In genomic region chr19:6210721-6211600, GRCh38 we compare ENCODE assay signal across 19 cellular contexts.
DNase-seq lines count a peak whose midpoint lies in the region; ATAC-seq and TF ChIP-seq lines count a peak whose summit lies in the region.
"Had no signal": no experiment of that assay in that cellular context is flagged by ENCODE, and none has a peak within 500 bp of the region (broad histone marks: within the 10 kb centered on the region; RNA-seq: fewer than 3 reads in every experiment).

No MANE protein-coding gene starts in this region.

- H3K79me1 ChIP-seq in IMR-90 (ENCODE audit: low read depth in 1 of 2, low read length in 2 of 2): peaks cover 0 to 3% of the 10 kb centered on the region in 2 experiments; a peak in 2 of 4 replicates

- peak overlapping the region in 10 of 11 experiments; percentile 26 to 71 (median 48); a peak in 14 of 22 replicates for H3K9ac ChIP-seq in BLaER1 treated with 17β-estradiol and CSF1 and Interleukin-3, amounts not matched to agents 10 nM and 100 nM
- no peak overlapping the region for H3K9ac ChIP-seq in IMR-90 (ENCODE audit: low read depth, low read length)

- H4K91ac ChIP-seq in IMR-90 (ENCODE audit: insufficient read depth, low read depth, low read length): no peak overlapping the region

- TF ChIP-seq POLR2A in IMR-90 (IDR thresholded peaks at IDR 0.05; ENCODE audit: low read depth, low read length): no peak

- H3K27me3 Mint-ChIP-seq in progenitor cell of endocrine pancreas: no peaks in the 10 kb centered on the region
- no peaks in the 10 kb centered on the region for H3K27me3 Mint-ChIP-seq in CD4-positive, alpha-beta memory T cell
- H3K27me3 Mint-ChIP-seq: activated naive CD8-positive, alpha-beta T cell treated with anti-CD3 and anti-CD28 coated beads, Interleukin-2, amount 50 U/mL, for 24 hours; natural killer cell treated with Interleukin-12 subunit alpha and Interleukin-12 subunit beta and Interleukin-15 and Interleukin-18, amount 100 ng/mL, for 72 hours had no signal

- no peak overlapping the region for H2BK20ac ChIP-seq in IMR-90 (ENCODE audit: low read depth, low read length)

- no peaks in the 10 kb centered on the region for H3K4me1 Mint-ChIP-seq in progenitor cell of endocrine pancreas (ENCODE audit: low read depth)
- H3K4me1 Mint-ChIP-seq in CD4-positive, alpha-beta memory T cell: no peaks in the 10 kb centered on the region
- H3K4me1 Mint-ChIP-seq: activated naive CD8-positive, alpha-beta T cell treated with anti-CD3 and anti-CD28 coated beads, Interleukin-2, amount 50 U/mL, for 24 hours; H9 had no signal

- peak overlapping the region; percentile 71 for H3K27ac Mint-ChIP-seq in progenitor cell of endocrine pancreas
- H3K27ac Mint-ChIP-seq in CD4-positive, alpha-beta memory T cell: no peak overlapping the region
- H3K27ac Mint-ChIP-seq: activated naive CD8-positive, alpha-beta T cell treated with anti-CD3 and anti-CD28 coated beads, Interleukin-2, amount 50 U/mL, for 24 hours; natural killer cell treated with Interleukin-12 subunit alpha and Interleukin-12 subunit beta and Interleukin-15 and Interleukin-18, amount 100 ng/mL, for 72 hours; T-helper 2 cell treated with Interferon-gamma antibody and Interleukin-4, amounts not matched to agents 5 μg/mL and 100 μg/mL, for 36 hours had no signal

- in situ Hi-C loops in IMR-90 (cut with MboI; ENCODE audit: low sequenced_read_pairs): no loop called here

- no peak overlapping the region for H3K56ac ChIP-seq in IMR-90 (ENCODE audit: extremely low read depth, insufficient read depth, low read length)

- CTCF ChIA-PET in IMR-90 (lab: Yijun Ruan, JAX): interaction anchor here (1.0 kb wide), 1 partner anchor 45 kb away, joined by 3 read pairs; no protein-coding TSS in a partner anchor
- CTCF ChIA-PET in CD4-positive, alpha-beta memory T cell (lab: Charles Lee; ENCODE audit: partially characterized antibody): no interaction called here

- H3K36me3 Mint-ChIP-seq in progenitor cell of endocrine pancreas (ENCODE audit: insufficient read depth): peaks cover 7% of the 10 kb centered on the region
- peaks cover 7 to 11% of the 10 kb centered on the region in 2 donors for H3K36me3 Mint-ChIP-seq in CD4-positive, alpha-beta memory T cell
- H3K36me3 Mint-ChIP-seq: natural killer cell treated with Interleukin-12 subunit alpha and Interleukin-12 subunit beta and Interleukin-15 and Interleukin-18, amount 100 ng/mL, for 72 hours had no signal

- ATAC-seq in IMR-90 (ENCODE audit: low read depth) (no peak), esophagus mucosa (peak; percentile 4)
- ATAC-seq: activated naive CD8-positive, alpha-beta T cell treated with anti-CD3 and anti-CD28 coated beads, Interleukin-2, amount 50 U/mL, for 24 hours; natural killer cell treated with Interleukin-12 subunit alpha and Interleukin-12 subunit beta and Interleukin-15 and Interleukin-18, amount 100 ng/mL, for 72 hours had no signal

- no peaks in the 10 kb centered on the region for H3K9me1 ChIP-seq in IMR-90 (ENCODE audit: insufficient read depth, low read length)

- POLR2A ChIA-PET in IMR-90 (lab: Charles Lee; ENCODE audit: unreplicated experiment): no interaction called here
- POLR2A ChIA-PET in CD4-positive, alpha-beta memory T cell (lab: Charles Lee; ENCODE audit: partially characterized antibody): no interaction called here

- peak overlapping the region in 8 of 11 experiments; percentile 38 to 76 (median 62); a peak in 16 of 22 replicates for H3K27ac ChIP-seq in BLaER1 treated with 17β-estradiol and CSF1 and Interleukin-3, amounts not matched to agents 10 nM and 100 nM
- H3K27ac ChIP-seq in IMR-90 (ENCODE audit: insufficient read depth, low read length): no peak overlapping the region
- no peak overlapping the region for H3K27ac ChIP-seq in CD4-positive, alpha-beta memory T cell (ENCODE audit: low read depth, low read length)
- H3K27ac ChIP-seq: tibial artery had no signal

- no peak overlapping the region for H3K4ac ChIP-seq in IMR-90 (ENCODE audit: low read depth, low read length)

- 0 out of 20 replicates have a peak overlapping the region, but pooled peaks of 1 of the 10 experiments have one; percentile 4 for H3K4me3 ChIP-seq in BLaER1 treated with 17β-estradiol and CSF1 and Interleukin-3, amounts not matched to agents 10 nM and 100 nM
- H3K4me3 ChIP-seq in IMR-90 (ENCODE audit: insufficient read depth, low read depth, low read length): no peak overlapping the region
- H3K4me3 ChIP-seq in CD4-positive, alpha-beta memory T cell (ENCODE audit: low read length in 2 of 2): no peak overlapping the region
- H3K4me3 ChIP-seq: tibial artery had no signal

- H4K8ac ChIP-seq in IMR-90 (ENCODE audit: low read depth in 2 of 2, low read length in 2 of 2): no peak overlapping the region

- H2BK15ac ChIP-seq in IMR-90 (ENCODE audit: low read depth, low read length): no peak overlapping the region

- no peaks in the 10 kb centered on the region for H3K9me3 Mint-ChIP-seq in progenitor cell of endocrine pancreas (ENCODE audit: low read depth)
- no peaks in the 10 kb centered on the region for H3K9me3 Mint-ChIP-seq in CD4-positive, alpha-beta memory T cell
- H3K9me3 Mint-ChIP-seq: activated naive CD8-positive, alpha-beta T cell treated with anti-CD3 and anti-CD28 coated beads, Interleukin-2, amount 50 U/mL, for 24 hours; H9; natural killer cell treated with Interleukin-12 subunit alpha and Interleukin-12 subunit beta and Interleukin-15 and Interleukin-18, amount 100 ng/mL, for 72 hours; T-helper 2 cell treated with Interferon-gamma antibody and Interleukin-4, amounts not matched to agents 5 μg/mL and 100 μg/mL, for 36 hours had no signal

- DNase-seq in IMR-90 (no peak), progenitor cell of endocrine pancreas (ENCODE audit: low spot score, unreplicated experiment) (no peak), iPS-NIHi7 (ENCODE audit: extremely low spot score) (no peak), Ammon's horn (ENCODE audit: low spot score) (no peak), HUDEP-2 (lab: John Stamatoyannopoulos, UW; ENCODE audit: unreplicated experiment in 76 of 76) (no peak)
- DNase-seq in CD4-positive, alpha-beta memory T cell: no peak
- DNase-seq: activated naive CD8-positive, alpha-beta T cell treated with anti-CD3 and anti-CD28 coated beads, Interleukin-2, amount 50 U/mL, for 24 hours; EL; H9; mesenchymal stem cell; NCI-H1092; NCI-H2107; NCI-H524 treated with DMSO at 0.1 percent for 48 hours; stimulated activated CD4-positive, alpha-beta T cell treated with anti-CD3 and anti-CD28 coated beads, Interleukin-12 subunit alpha, Interleukin-12 subunit beta, amount 100 ng/mL, for 4 hours; tibial artery had no signal

- H4K5ac ChIP-seq in IMR-90 (ENCODE audit: low read depth, low read length): no peak overlapping the region

- peaks cover 0 to 31% (median 0%) of the 10 kb centered on the region in 11 experiments; a peak in 8 of 22 replicates for H4K20me1 ChIP-seq in BLaER1 treated with 17β-estradiol and CSF1 and Interleukin-3, amounts not matched to agents 10 nM and 100 nM
- H4K20me1 ChIP-seq in IMR-90 (ENCODE audit: insufficient read depth, low read length): no peaks in the 10 kb centered on the region

- intact Hi-C loops in IMR-90 (cut with micrococcal nuclease): no loop called here
- intact Hi-C loops in CD4-positive, alpha-beta memory T cell (cut with micrococcal nuclease): no loop called here

- H3K14ac ChIP-seq in IMR-90 (replicated peaks; ENCODE audit: low read depth, low read length): no peak overlapping the region

- H3K4me2 ChIP-seq in BLaER1 treated with 17β-estradiol and CSF1 and Interleukin-3, amounts not matched to agents 10 nM and 100 nM: peak overlapping the region; percentile 9 to 86 (median 69); a peak in 20 of 22 replicates
- H3K4me2 ChIP-seq in IMR-90 (ENCODE audit: low read depth, low read length): no peak overlapping the region

- no peak overlapping the region for H2BK120ac ChIP-seq in IMR-90 (ENCODE audit: low read depth, low read length)

- no peak overlapping the region for H2AFZ ChIP-seq in IMR-90 (replicated peaks; ENCODE audit: low read length, poor library complexity)

- TSS peak; percentile 77 for BruUV-seq in IMR-90 (replicated peaks; lab: Mats Ljungman, UMichigan)

- peaks cover 4 to 50% (median 44%) of the 10 kb centered on the region in 11 experiments for H3K36me3 ChIP-seq in BLaER1 treated with 17β-estradiol and CSF1 and Interleukin-3, amounts not matched to agents 10 nM and 100 nM
- peaks cover 23% of the 10 kb centered on the region for H3K36me3 ChIP-seq in IMR-90 (ENCODE audit: control insufficient read depth, insufficient read depth, low read length)
- H3K36me3 ChIP-seq in CD4-positive, alpha-beta memory T cell (ENCODE audit: insufficient read depth, low read length): no peaks in the 10 kb centered on the region

- H3K4me1 ChIP-seq in BLaER1 treated with 17β-estradiol and CSF1 and Interleukin-3, amounts not matched to agents 10 nM and 100 nM: peaks cover 11 to 32% (median 21%) of the 10 kb centered on the region in 10 experiments; a peak in 19 of 20 replicates
- no peaks in the 10 kb centered on the region for H3K4me1 ChIP-seq in IMR-90 (ENCODE audit: control insufficient read depth, insufficient read depth, low read length)
- no peaks in the 10 kb centered on the region for H3K4me1 ChIP-seq in CD4-positive, alpha-beta memory T cell (ENCODE audit: insufficient read depth, low read length)
- H3K4me1 ChIP-seq: tibial artery had no signal

- no peak overlapping the region for H3K18ac ChIP-seq in IMR-90 (ENCODE audit: low read depth, low read length)

- no peaks in the 10 kb centered on the region for H3K27me3 ChIP-seq in BLaER1 treated with 17β-estradiol and CSF1 and Interleukin-3, amounts not matched to agents 10 nM and 100 nM
- H3K27me3 ChIP-seq in IMR-90 (ENCODE audit: control insufficient read depth, insufficient read depth, low read length): no peaks in the 10 kb centered on the region
- H3K27me3 ChIP-seq in CD4-positive, alpha-beta memory T cell (ENCODE audit: insufficient read depth, low read length): no peaks in the 10 kb centered on the region
- H3K27me3 ChIP-seq: tibial artery had no signal

- H2AK9ac ChIP-seq in IMR-90 (replicated peaks; ENCODE audit: low read depth, low read length, poor library complexity): no peak overlapping the region

- no peak overlapping the region for H3K4me3 Mint-ChIP-seq in progenitor cell of endocrine pancreas (ENCODE audit: low read depth)
- H3K4me3 Mint-ChIP-seq in CD4-positive, alpha-beta memory T cell: no peak overlapping the region
- H3K4me3 Mint-ChIP-seq: activated naive CD8-positive, alpha-beta T cell treated with anti-CD3 and anti-CD28 coated beads, Interleukin-2, amount 50 U/mL, for 24 hours; H9; natural killer cell treated with Interleukin-12 subunit alpha and Interleukin-12 subunit beta and Interleukin-15 and Interleukin-18, amount 100 ng/mL, for 72 hours; T-helper 2 cell treated with Interferon-gamma antibody and Interleukin-4, amounts not matched to agents 5 μg/mL and 100 μg/mL, for 36 hours had no signal

- no peak for TF ChIP-seq RAD21 in IMR-90 (IDR thresholded peaks at IDR 0.05; ENCODE audit: low read length)

- 96% methylated on average over 17 of the region's 32 CpGs; no CpG with 5 or more reads in 1 of the 2 experiments for WGBS in IMR-90 (ENCODE audit: extremely low coverage in 2 of 2, insufficient read length in 1 of 2), 2 experiments

- no peak overlapping the region for H2BK5ac ChIP-seq in IMR-90 (ENCODE audit: low read depth, low read length, poor library complexity, severe bottlenecking)

- H3K9me3 ChIP-seq in BLaER1 treated with 17β-estradiol and CSF1 and Interleukin-3, amounts not matched to agents 10 nM and 100 nM (replicated peaks in 1 of 11): no peaks in the 10 kb centered on the region
- no peaks in the 10 kb centered on the region for H3K9me3 ChIP-seq in IMR-90 (ENCODE audit: control insufficient read depth, insufficient read depth, low read length)
- no peaks in the 10 kb centered on the region for H3K9me3 ChIP-seq in CD4-positive, alpha-beta memory T cell (ENCODE audit: control insufficient read depth in 1 of 2, low read length in 2 of 2)
- H3K9me3 ChIP-seq: tibial artery had no signal

- H2AK5ac ChIP-seq in IMR-90 (ENCODE audit: low read depth, low read length): no peak overlapping the region

- H3K23ac ChIP-seq in IMR-90 (ENCODE audit: low read depth, low read length): no peak overlapping the region

- dilution Hi-C loops in IMR-90 (cut with HindIII; ENCODE audit: low sequenced_read_pairs, unreplicated experiment): no loop called here

- TF ChIP-seq CTCF in IMR-90 (conservative IDR thresholded peaks at IDR 0.05; ENCODE audit: low read depth, low read length) (no peak), progenitor cell of endocrine pancreas (IDR thresholded peaks at IDR 0.05; ENCODE audit: unreplicated experiment) (no peak)

Comparison
In these comparisons a context has a peak if more than half of its experiments do, and no peak if none do; other contexts are left out.
1. H3K27ac ChIP-seq: peak in BLaER1 treated with 17β-estradiol and CSF1 and Interleukin-3, amounts not matched to agents 10 nM and 100 nM (8 of 11); none in IMR-90 (single experiment) and CD4-positive, alpha-beta memory T cell (single experiment).